1 cellular context compared by ENCODE assay signal in genomic region chr12:106302401-106303201, GRCh38.
TF ChIP-seq lines count a peak whose summit lies in the region.

TCP11L2 (plus strand) TSS chr12:106302733; CDS start chr12:106311076, 8,343 bp downstream.

TF ChIP-seq in HepG2, 621 proteins besides CTCF, POLR2A, EP300 and RAD21 (continued from another document and continues in another):
- TF ChIP-seq MIXL1 (CRISPR knock-in tag; IDR thresholded peaks at IDR 0.05) (no peak), ZNF383 (CRISPR knock-in tag; IDR thresholded peaks at IDR 0.05; ENCODE audit: borderline replicate concordance) (no peak), ISL2 (CRISPR knock-in tag; IDR thresholded peaks at IDR 0.05) (no peak), ZNF616 (CRISPR knock-in tag; IDR thresholded peaks at IDR 0.05; ENCODE audit: low read depth) (no peak), ZNF589 (CRISPR knock-in tag; conservative IDR thresholded peaks at IDR 0.05) (0 out of 2 replicates have a peak, but pooled peaks have one; percentile 22), HES4 (CRISPR knock-in tag; IDR thresholded peaks at IDR 0.05; ENCODE audit: borderline replicate concordance) (no peak), KLF15 (CRISPR knock-in tag; IDR thresholded peaks at IDR 0.05; ENCODE audit: borderline replicate concordance) (no peak), ZNF580 (CRISPR knock-in tag; IDR thresholded peaks at IDR 0.05; ENCODE audit: borderline replicate concordance, low read depth) (peak; percentile 57; the same call in 1 of the 2 replicates), NFYC (CRISPR knock-in tag; IDR thresholded peaks at IDR 0.05) (no peak), ZNF512B (CRISPR knock-in tag; IDR thresholded peaks at IDR 0.05; ENCODE audit: borderline replicate concordance) (no peak), HOXA7 (CRISPR knock-in tag; IDR thresholded peaks at IDR 0.05) (no peak), YEATS2 (CRISPR knock-in tag; IDR thresholded peaks at IDR 0.05; ENCODE audit: borderline replicate concordance) (no peak), AKNA (CRISPR knock-in tag; IDR thresholded peaks at IDR 0.05; ENCODE audit: borderline replicate concordance) (no peak), FOXK1 (CRISPR knock-in tag; IDR thresholded peaks at IDR 0.05; ENCODE audit: borderline replicate concordance, low read depth) (peak; percentile 93), ZNF776 (CRISPR knock-in tag; IDR thresholded peaks at IDR 0.05) (0 out of 2 replicates have a peak, but pooled peaks have one; percentile 57), DMTF1 (CRISPR knock-in tag; IDR thresholded peaks at IDR 0.05) (no peak), TARDBP (CRISPR knock-in tag; IDR thresholded peaks at IDR 0.05) (no peak), AGO1 (IDR thresholded peaks at IDR 0.05; ENCODE audit: low read depth, low read length, poor library complexity, severe bottlenecking) (peak; percentile 48), NFKB2 (CRISPR knock-in tag; IDR thresholded peaks at IDR 0.05; ENCODE audit: borderline replicate concordance) (peak; percentile 45; the same call in 1 of the 2 replicates), IRX3 (CRISPR knock-in tag; IDR thresholded peaks at IDR 0.05; ENCODE audit: borderline replicate concordance, low read depth) (no peak), MATR3 (CRISPR knock-in tag; IDR thresholded peaks at IDR 0.05) (no peak), ZNF160 (CRISPR knock-in tag; IDR thresholded peaks at IDR 0.05) (no peak; the same call in 1 of the 2 replicates), SP140L (CRISPR knock-in tag; IDR thresholded peaks at IDR 0.05; ENCODE audit: borderline replicate concordance) (no peak), ZNF766 (CRISPR knock-in tag; IDR thresholded peaks at IDR 0.05; ENCODE audit: borderline replicate concordance) (no peak), ZBTB39 (CRISPR knock-in tag; IDR thresholded peaks at IDR 0.05) (no peak), ZKSCAN8 (CRISPR knock-in tag; IDR thresholded peaks at IDR 0.05; ENCODE audit: borderline replicate concordance) (no peak), ZNF337 (CRISPR knock-in tag; IDR thresholded peaks at IDR 0.05; ENCODE audit: borderline replicate concordance, low read depth) (no peak), SOX5 (CRISPR knock-in tag; IDR thresholded peaks at IDR 0.05; ENCODE audit: borderline replicate concordance) (no peak; the same call in 1 of the 2 replicates), ZNF207 (IDR thresholded peaks at IDR 0.05; ENCODE audit: borderline replicate concordance) (no peak), ZNF18 (CRISPR knock-in tag; IDR thresholded peaks at IDR 0.05; ENCODE audit: insufficient replicate concordance) (no peak), ATF6 (CRISPR knock-in tag; conservative IDR thresholded peaks at IDR 0.05) (no peak), ELF3 (CRISPR knock-in tag; IDR thresholded peaks at IDR 0.05) (no peak), ZKSCAN5 (CRISPR knock-in tag; IDR thresholded peaks at IDR 0.05) (no peak), SYNCRIP (IDR thresholded peaks at IDR 0.05; ENCODE audit: insufficient read depth, low read depth, low read length) (no peak), KLF16 (CRISPR knock-in tag; IDR thresholded peaks at IDR 0.05) (0 out of 4 replicates have a peak, but pooled peaks of 1 of the 2 experiments have one; percentile 14), YEATS4 (CRISPR knock-in tag; IDR thresholded peaks at IDR 0.05; ENCODE audit: borderline replicate concordance) (peak; percentile 66), KDM6A (CRISPR knock-in tag; IDR thresholded peaks at IDR 0.05; ENCODE audit: low read depth) (no peak), SIN3A (IDR thresholded peaks at IDR 0.05; ENCODE audit: borderline replicate concordance, low read depth, low read length) (no peak), HMGA1 (CRISPR knock-in tag; conservative IDR thresholded peaks at IDR 0.05) (no peak), ZBED4 (CRISPR knock-in tag; IDR thresholded peaks at IDR 0.05; ENCODE audit: borderline replicate concordance) (no peak; the same call in 1 of the 2 replicates), JUND (CRISPR knock-in tag; IDR thresholded peaks at IDR 0.05) (no peak), ZNF484 (CRISPR knock-in tag; IDR thresholded peaks at IDR 0.05; ENCODE audit: borderline replicate concordance, low read depth) (no peak), ELF1 (CRISPR knock-in tag; IDR thresholded peaks at IDR 0.05) (peak; percentile 82), PHF8 (CRISPR knock-in tag; IDR thresholded peaks at IDR 0.05) (peak; percentile 63)
